ENCODE assay signal across 8 cellular contexts in genomic region chr12:57940052-57940914, GRCh38. TPM values are rescaled to one million over a fixed set of nuclear protein-coding genes. Genes with fewer than 3 reads are reported as not detected.
DNase-seq lines count a peak whose midpoint lies in the region; ATAC-seq lines count a peak whose summit lies in the region.

No MANE protein-coding gene starts in this region.

- DNase-seq in SHP77 treated with DMSO at 0.1 percent for 48 hours (lab: John Stamatoyannopoulos, UW) (peak; percentile 32), SHP77 (lab: John Stamatoyannopoulos, UW) (no peak), iPS-NIHi11 (ENCODE audit: low spot score) (no peak)
- DNase-seq in activated CD4-positive, alpha-beta memory T cell treated with anti-CD3 and anti-CD28 coated beads for 36 hours: no peak

- no peaks in the 10 kb centered on the region for H3K27me3 ChIP-seq in iPS-15b (ENCODE audit: control insufficient read depth, insufficient read depth, low read length)
- no peaks in the 10 kb centered on the region for H3K27me3 ChIP-seq in stomach smooth muscle (ENCODE audit: control insufficient read depth in 1 of 2, insufficient read depth in 2 of 2, low read length in 2 of 2)

- no peaks in the 10 kb centered on the region for H3K27me3 Mint-ChIP-seq in activated CD4-positive, alpha-beta memory T cell treated with anti-CD3 and anti-CD28 coated beads for 36 hours

- H3K4me1 Mint-ChIP-seq in activated CD4-positive, alpha-beta memory T cell treated with anti-CD3 and anti-CD28 coated beads for 36 hours (ENCODE audit: low read depth): peaks cover 44% of the 10 kb centered on the region

- peak overlapping the region; percentile 86 for H3K27ac ChIP-seq in stomach smooth muscle (ENCODE audit: low read length)

- CTCF ChIA-PET in activated CD4-positive, alpha-beta memory T cell treated with anti-CD3 and anti-CD28 coated beads for 36 hours (lab: Charles Lee): interaction anchor here (1.1 kb wide), 1 partner anchor 35 kb away, joined by 4 read pairs; no protein-coding TSS in a partner anchor

- H3K4me1 ChIP-seq in iPS-15b (ENCODE audit: control insufficient read depth, insufficient read depth, low read length): no peaks in the 10 kb centered on the region
- peaks cover 15% of the 10 kb centered on the region for H3K4me1 ChIP-seq in stomach smooth muscle (ENCODE audit: control insufficient read depth, insufficient read depth, low read length)

- H3K4me3 Mint-ChIP-seq in activated CD4-positive, alpha-beta memory T cell treated with anti-CD3 and anti-CD28 coated beads for 36 hours: peak overlapping the region; percentile 85

- H3K4me3 ChIP-seq in iPS-15b (ENCODE audit: low read depth, low read length) (peak overlapping the region; percentile 93), stomach smooth muscle (ENCODE audit: low read length in 2 of 2) (peak overlapping the region; percentile 87 to 88)

- no peaks in the 10 kb centered on the region for H3K9me3 ChIP-seq in iPS-15b (ENCODE audit: control insufficient read depth, insufficient read depth, low read length)
- H3K9me3 ChIP-seq in stomach smooth muscle (ENCODE audit: control insufficient read depth in 2 of 2, low read length in 2 of 2): no peaks in the 10 kb centered on the region

- intact Hi-C loops in activated CD4-positive, alpha-beta memory T cell treated with anti-CD3 and anti-CD28 coated beads for 36 hours (cut with micrococcal nuclease): loop anchor here (2.0 to 5.0 kb wide), 2 partner anchors 485 to 1657 kb away; partner anchors contain the start of gene SLC16A7

- H3K27ac Mint-ChIP-seq in activated CD4-positive, alpha-beta memory T cell treated with anti-CD3 and anti-CD28 coated beads for 36 hours: peak overlapping the region; percentile 93

- H3K36me3 ChIP-seq in iPS-15b (ENCODE audit: control insufficient read depth, insufficient read depth, low read length): no peaks in the 10 kb centered on the region
- no peaks in the 10 kb centered on the region for H3K36me3 ChIP-seq in stomach smooth muscle (ENCODE audit: control insufficient read depth in 2 of 2, insufficient read depth in 2 of 2, low read length in 2 of 2)

- ATAC-seq in GM19328 (IDR thresholded peaks at IDR 0.05; ENCODE audit: unreplicated experiment) (no peak), HG03565 (IDR thresholded peaks at IDR 0.05; ENCODE audit: unreplicated experiment) (no peak)

- no peak overlapping the region for H3K9ac ChIP-seq in iPS-15b (ENCODE audit: low read depth, low read length)
- H3K9ac ChIP-seq in stomach smooth muscle (ENCODE audit: low read length in 2 of 2): peak overlapping the region; percentile 78 to 86

- H3K9me3 Mint-ChIP-seq in activated CD4-positive, alpha-beta memory T cell treated with anti-CD3 and anti-CD28 coated beads for 36 hours: no peaks in the 10 kb centered on the region

- no peaks in the 10 kb centered on the region for H3K36me3 Mint-ChIP-seq in activated CD4-positive, alpha-beta memory T cell treated with anti-CD3 and anti-CD28 coated beads for 36 hours

- POLR2A ChIA-PET in activated CD4-positive, alpha-beta memory T cell treated with anti-CD3 and anti-CD28 coated beads for 36 hours (lab: Charles Lee): interaction anchor here (1.4 kb wide), 1 partner anchor 95 kb away, joined by 8 read pairs; no protein-coding TSS in a partner anchor

RNA-seq across cellular contexts. Expression of gene ATP23, which starts 1.1 kb away (rescaled TPM):
- total RNA-seq in activated CD4-positive, alpha-beta memory T cell treated with anti-CD3 and anti-CD28 coated beads for 36 hours: 10 to 100 TPM; 14.9 to 16.3 TPM
